ENCODE assay signal across 15 cellular contexts in the genomic region with DNA sequence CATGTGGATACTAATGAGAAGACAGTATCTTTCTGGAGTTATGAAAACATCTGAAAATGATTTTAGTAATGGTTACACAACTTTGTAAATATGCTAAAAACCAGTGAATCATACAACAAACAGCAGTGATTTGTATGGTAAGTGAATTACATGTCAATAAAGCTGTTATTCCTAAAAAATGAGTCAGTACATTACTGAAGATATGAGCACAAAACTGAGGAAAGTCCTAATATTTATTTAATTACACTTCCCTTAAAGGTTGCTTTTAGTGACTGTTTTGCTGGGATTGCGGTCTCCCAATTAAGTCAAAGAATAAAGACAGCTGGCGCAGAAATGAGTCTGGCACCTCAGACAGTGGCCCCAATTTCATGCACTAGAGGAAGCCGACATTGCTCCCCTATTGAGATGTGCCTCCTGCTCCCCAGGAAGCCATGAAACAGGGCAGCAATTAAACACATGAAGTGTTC. TPM values are rescaled to one million over a fixed set of nuclear protein-coding genes. Genes with fewer than 3 reads are reported as not detected.
DNase-seq lines count a peak whose midpoint lies in the region; TF ChIP-seq lines count a peak whose summit lies in the region.
"Had no signal": no experiment of that assay in that cellular context is flagged by ENCODE, and none has a peak within 500 bp of the region (broad histone marks: within the 10 kb centered on the region; RNA-seq: fewer than 3 reads in every experiment).

No MANE protein-coding gene starts in this region.

- DNase-seq in AG04449 (ENCODE audit: low read depth, low spot score) (peak; percentile 57), MG63 (peak; percentile 37), SK-N-SH (no peak), fibroblast of lung (ENCODE audit: low read depth in 2 of 2) (peak; percentile 49 to 77), type B pancreatic cell (ENCODE audit: extremely low spot score, unreplicated experiment) (no peak), NAMALWA (ENCODE audit: low spot score) (no peak)
- no peak for DNase-seq in activated effector memory CD4-positive, alpha-beta T cell treated with Interleukin-2 at 50 U/mL for 16 hours
- no peak for DNase-seq in activated CD4-positive, alpha-beta T cell treated with anti-CD3 and anti-CD28 coated beads, Interleukin-2, amount 50 U/mL, for 1 hour
- DNase-seq: adrenal gland; effector CD8-positive, alpha-beta T cell; NCI-H524 treated with DMSO at 0.1 percent for 48 hours; SJCRH30 had no signal

- CTCF ChIA-PET in AG04449 (lab: Yijun Ruan, JAX) (interaction anchor here (1.2 kb wide), 1 partner anchor 12 kb away, joined by 3 read pairs; no protein-coding TSS in a partner anchor), SK-N-SH (lab: Yijun Ruan, JAX) (no interaction called here)

- TF ChIP-seq RAD21 in SK-N-SH (IDR thresholded peaks at IDR 0.05; ENCODE audit: low read length) = no peak

- peaks cover 7% of the 10 kb centered on the region for H3K4me1 Mint-ChIP-seq in type B pancreatic cell (ENCODE audit: unreplicated experiment)
- H3K4me1 Mint-ChIP-seq: B cell had no signal

- H2AFZ ChIP-seq in SK-N-SH (ENCODE audit: low read depth) = no peak overlapping the region
- H2AFZ ChIP-seq in fibroblast of lung (ENCODE audit: low read length) = no peak overlapping the region

- no peak overlapping the region for H3K27ac Mint-ChIP-seq in type B pancreatic cell
- H3K27ac Mint-ChIP-seq: B cell had no signal

- H3K9ac ChIP-seq in SK-N-SH = peak overlapping the region; percentile 58; the same call in 1 of the 2 replicates
- no peak overlapping the region for H3K9ac ChIP-seq in fibroblast of lung (ENCODE audit: insufficient read depth, low read length)
- H3K9ac ChIP-seq: KMS-11 had no signal

- H3K27me3 ChIP-seq in MG63 = no peaks in the 10 kb centered on the region
- H3K27me3 ChIP-seq in SK-N-SH (ENCODE audit: insufficient read depth) = no peaks in the 10 kb centered on the region
- H3K27me3 ChIP-seq in fibroblast of lung (ENCODE audit: control insufficient read depth, insufficient read depth, low read length) = no peaks in the 10 kb centered on the region
- H3K27me3 ChIP-seq: adrenal gland, SJCRH30 had no signal

- peaks cover 3% of the 10 kb centered on the region; the same call in 1 of the 2 replicates for H4K20me1 ChIP-seq in SK-N-SH (ENCODE audit: insufficient read depth)
- no peaks in the 10 kb centered on the region for H4K20me1 ChIP-seq in fibroblast of lung (ENCODE audit: control insufficient read depth, extremely low read depth, insufficient read depth, low read length)

- peaks cover 42% of the 10 kb centered on the region for H3F3A ChIP-seq in SK-N-SH (replicated peaks; ENCODE audit: insufficient read depth)

- H3K79me2 ChIP-seq in SK-N-SH (ENCODE audit: insufficient read depth) = peaks cover 83% of the 10 kb centered on the region
- H3K79me2 ChIP-seq in fibroblast of lung (ENCODE audit: control insufficient read depth, insufficient read depth, low read length) = peaks cover 58% of the 10 kb centered on the region

- H3K9me3 Mint-ChIP-seq in type B pancreatic cell = no peaks in the 10 kb centered on the region

- peaks cover 8% of the 10 kb centered on the region for H3K36me3 ChIP-seq in MG63
- H3K36me3 ChIP-seq in SK-N-SH (replicated peaks in 1 of 2; ENCODE audit: control insufficient read depth in 1 of 2, insufficient read depth in 2 of 2, low read length in 1 of 2) = peaks cover 0 to 3% of the 10 kb centered on the region in 2 experiments
- H3K36me3 ChIP-seq in fibroblast of lung (ENCODE audit: control insufficient read depth, insufficient read depth, low read length) = no peaks in the 10 kb centered on the region
- H3K36me3 ChIP-seq: adrenal gland, SJCRH30 had no signal

- TF ChIP-seq CTCF in AG04449 (IDR thresholded peaks at IDR 0.05; ENCODE audit: insufficient read depth, low read length, missing control alignments) = no peak
- no peak for TF ChIP-seq CTCF in SK-N-SH (IDR thresholded peaks at IDR 0.05)
- no peak for TF ChIP-seq CTCF in fibroblast of lung (conservative IDR thresholded peaks at IDR 0.05 in 1 of 2, IDR thresholded peaks at IDR 0.05 in 1 of 2; ENCODE audit: low read depth in 1 of 2, low read length in 2 of 2)
- no peak for TF ChIP-seq CTCF in type B pancreatic cell (conservative IDR thresholded peaks at IDR 0.05)

- H3K27ac ChIP-seq in SK-N-SH (ENCODE audit: low read depth in 2 of 2, low read length in 1 of 2) (peak overlapping the region; percentile 66 to 98; a peak in 3 of 4 replicates), fibroblast of lung (ENCODE audit: insufficient read depth, low read length) (peak overlapping the region; percentile 68)
- H3K27ac ChIP-seq: adrenal gland, KMS-11, SJCRH30 had no signal

- no peaks in the 10 kb centered on the region for H3K9me2 ChIP-seq in SK-N-SH

- POLR2A ChIA-PET in AG04449 (lab: Yijun Ruan, JAX) = no interaction called here
- POLR2A ChIA-PET in SK-N-SH (lab: Yijun Ruan, JAX) = no interaction called here

- H3K4me2 ChIP-seq in SK-N-SH = peak overlapping the region; percentile 57
- peak overlapping the region; percentile 72 for H3K4me2 ChIP-seq in fibroblast of lung (ENCODE audit: extremely low read depth, insufficient read depth, low read length)
- H3K4me2 ChIP-seq: KMS-11 had no signal

- H3K4me1 ChIP-seq in SK-N-SH (ENCODE audit: control insufficient read depth in 1 of 2, insufficient read depth in 2 of 2, low read depth in 1 of 2, low read length in 1 of 2) (peaks cover 0 to 18% of the 10 kb centered on the region in 2 experiments; a peak in 3 of 4 replicates), fibroblast of lung (ENCODE audit: control insufficient read depth, extremely low read depth, insufficient read depth, low read length) (peaks cover 20% of the 10 kb centered on the region)
- H3K4me1 ChIP-seq: adrenal gland had no signal

- WGBS in SK-N-SH (ENCODE audit: low lambda C conversion rate) = 56% methylated on average over 3 of the region's 3 CpGs

- peaks cover 13% of the 10 kb centered on the region for H3K27me3 Mint-ChIP-seq in type B pancreatic cell

- H3K9me3 ChIP-seq in MG63 (peaks cover 2% of the 10 kb centered on the region; the same call in 1 of the 2 replicates), SK-N-SH (no peaks in the 10 kb centered on the region), fibroblast of lung (ENCODE audit: control insufficient read depth, insufficient read depth, low read depth, low read length) (no peaks in the 10 kb centered on the region)
- H3K9me3 ChIP-seq: adrenal gland had no signal

- H3K4me3 Mint-ChIP-seq in type B pancreatic cell = no peak overlapping the region
- H3K4me3 Mint-ChIP-seq: B cell had no signal

- H3K4me3 ChIP-seq in AG04449 (ENCODE audit: low read depth, low read length) = peak overlapping the region; percentile 2
- peak overlapping the region; percentile 14; the same call in 1 of the 2 replicates for H3K4me3 ChIP-seq in MG63
- peak overlapping the region in 1 of 2 experiments; percentile 7; a peak in 1 of 4 replicates for H3K4me3 ChIP-seq in SK-N-SH (ENCODE audit: low read depth in 2 of 2, low read length in 1 of 2)
- H3K4me3 ChIP-seq in fibroblast of lung (replicated peaks in 1 of 4; ENCODE audit: control extremely low read depth in 1 of 4, insufficient read depth in 1 of 4, low read depth in 3 of 4, low read length in 4 of 4) = no peak overlapping the region
- H3K4me3 ChIP-seq: adrenal gland, lung, SJCRH30 had no signal

- no peaks in the 10 kb centered on the region for H3K36me3 Mint-ChIP-seq in type B pancreatic cell

- peak in 1 of 2 experiments; percentile 90; a peak in 2 of 4 replicates for TF ChIP-seq EP300 in SK-N-SH (IDR thresholded peaks at IDR 0.05; ENCODE audit: borderline replicate concordance in 1 of 2, low read depth in 1 of 2, low read length in 1 of 2)

TF ChIP-seq in SK-N-SH, 30 proteins besides CTCF, POLR2A, EP300 and RAD21 (continues in another document):
- no peak for TF ChIP-seq CHD2 (IDR thresholded peaks at IDR 0.05; ENCODE audit: low read length, partially characterized antibody)
- TF ChIP-seq, protein P1, sequence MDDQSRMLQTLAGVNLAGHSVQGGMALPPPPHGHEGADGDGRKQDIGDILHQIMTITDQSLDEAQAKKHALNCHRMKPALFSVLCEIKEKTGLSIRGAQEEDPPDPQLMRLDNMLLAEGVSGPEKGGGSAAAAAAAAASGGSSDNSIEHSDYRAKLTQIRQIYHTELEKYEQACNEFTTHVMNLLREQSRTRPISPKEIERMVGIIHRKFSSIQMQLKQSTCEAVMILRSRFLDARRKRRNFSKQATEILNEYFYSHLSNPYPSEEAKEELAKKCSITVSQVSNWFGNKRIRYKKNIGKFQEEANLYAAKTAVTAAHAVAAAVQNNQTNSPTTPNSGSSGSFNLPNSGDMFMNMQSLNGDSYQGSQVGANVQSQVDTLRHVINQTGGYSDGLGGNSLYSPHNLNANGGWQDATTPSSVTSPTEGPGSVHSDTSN (IDR thresholded peaks at IDR 0.05) = peak; percentile 87

RNA-seq across cellular contexts. Expression of a gene that starts 50.9 kb away (rescaled TPM):
- total RNA-seq in MG63 (2014; rRNA removed; shearing (Covaris generic); ENCODE audit: low replicate concordance) = 2.0 and 3.3 TPM in 2 replicates
- 0.43 and 0.45 TPM in 2 replicates for polyA plus RNA-seq in SK-N-SH (2012; rRNA removed)
- 0.49 and 0.59 TPM in 2 replicates for polyA plus RNA-seq in SK-N-SH (2012; cell fraction: cytosol; rRNA removed)
- 0.43 and 0.85 TPM in 2 replicates for polyA plus RNA-seq in SK-N-SH (2012; cell fraction: nucleus; rRNA removed)
- 3.9 and 5.1 TPM in 2 replicates for total RNA-seq in fibroblast of lung
- 0.43 and 0.50 TPM in 2 replicates for polyA plus RNA-seq in fibroblast of lung
- 0.91 and 1.5 TPM in 2 replicates for polyA plus RNA-seq in fibroblast of lung (2012)
- not detected in 2 replicates for polyA minus RNA-seq in fibroblast of lung (ENCODE audit: low replicate concordance)
- total RNA-seq in type B pancreatic cell (ENCODE audit: low replicate concordance) = 0.88 and 2.9 TPM in 2 replicates

Comparison
In these comparisons a context has a peak if more than half of its experiments do, and no peak if none do; other contexts are left out.
1. DNase-seq: peak in AG04449 (single experiment), MG63 (single experiment) and fibroblast of lung (2 of 2); none in SK-N-SH (single experiment), activated effector memory CD4-positive, alpha-beta T cell treated with Interleukin-2 at 50 U/mL for 16 hours (single experiment), activated CD4-positive, alpha-beta T cell treated with anti-CD3 and anti-CD28 coated beads, Interleukin-2, amount 50 U/mL, for 1 hour (single experiment), type B pancreatic cell (single experiment) and NAMALWA (single experiment).
2. H3K4me3 ChIP-seq: peak in AG04449 (single experiment) and MG63 (single experiment); none in fibroblast of lung (0 of 4).